Comparison of ENCODE assay signal across 15 cellular contexts in the genomic region with DNA sequence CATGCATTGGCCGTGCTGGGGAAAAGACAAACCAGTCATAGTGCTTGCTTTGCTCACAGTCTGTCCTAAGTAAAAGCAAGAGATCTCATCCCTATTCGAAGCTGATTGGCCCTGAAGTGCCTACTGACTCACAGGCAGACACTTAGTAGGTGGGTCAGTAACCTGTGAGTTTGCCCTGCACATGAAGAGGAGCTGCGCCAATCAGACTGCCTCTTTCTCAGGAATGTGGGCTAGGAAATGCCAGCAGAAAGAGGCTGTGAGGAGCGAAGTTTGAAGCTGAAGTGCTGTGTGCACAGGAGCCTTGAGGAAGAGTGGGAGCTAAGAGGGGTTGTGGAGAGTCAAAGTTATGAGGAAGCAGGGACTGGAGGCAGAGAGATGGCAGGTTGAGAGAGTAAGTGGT.
A peak's percentile ranks its signal among the peaks of the same experiment; 100 is the strongest.
DNase-seq lines count a peak whose midpoint lies in the region; ATAC-seq and TF ChIP-seq lines count a peak whose summit lies in the region.
"Had no signal": no experiment of that assay in that cellular context is flagged by ENCODE, and none has a peak within 500 bp of the region (broad histone marks: within the 10 kb centered on the region; RNA-seq: fewer than 3 reads in every experiment).

No MANE protein-coding gene starts in this region.

- dilution Hi-C loops in IMR-90 (cut with HindIII; ENCODE audit: low sequenced_read_pairs, unreplicated experiment): no loop called here

- BruUV-seq in IMR-90 (replicated peaks; lab: Mats Ljungman, UMichigan): no TSS peak

- H4K5ac ChIP-seq in IMR-90 (ENCODE audit: low read depth, low read length): no peak overlapping the region

- H3K4me2 ChIP-seq in IMR-90 (ENCODE audit: low read depth, low read length): no peak overlapping the region
- H3K4me2 ChIP-seq: BLaER1 had no signal

- POLR2A ChIA-PET in IMR-90 (lab: Charles Lee; ENCODE audit: unreplicated experiment): no interaction called here

- no peak overlapping the region for H2AFZ ChIP-seq in IMR-90 (replicated peaks; ENCODE audit: low read length, poor library complexity)
- H2AFZ ChIP-seq: GM23248 had no signal

- no peak for TF ChIP-seq RAD21 in IMR-90 (IDR thresholded peaks at IDR 0.05; ENCODE audit: low read length)

- H4K91ac ChIP-seq in IMR-90 (ENCODE audit: insufficient read depth, low read depth, low read length): no peak overlapping the region

- no peak overlapping the region for H2BK120ac ChIP-seq in IMR-90 (ENCODE audit: low read depth, low read length)

- no peak overlapping the region for H3K9ac ChIP-seq in IMR-90 (ENCODE audit: low read depth, low read length)
- H3K9ac ChIP-seq: BLaER1, GM23248 had no signal

- TF ChIP-seq CTCF in IMR-90 (conservative IDR thresholded peaks at IDR 0.05; ENCODE audit: low read depth, low read length): no peak
- no peak for TF ChIP-seq CTCF in epithelial cell of esophagus (IDR thresholded peaks at IDR 0.05; ENCODE audit: insufficient read depth, low read depth, low read length, missing control alignments)
- no peak for TF ChIP-seq CTCF in lung (IDR thresholded peaks at IDR 0.05; ENCODE audit: control extremely low read depth, extremely low read depth)
- TF ChIP-seq CTCF in upper lobe of right lung (IDR thresholded peaks at IDR 0.05): no peak

- CTCF ChIA-PET in IMR-90 (lab: Yijun Ruan, JAX): no interaction called here

- H3K36me3 ChIP-seq in IMR-90 (ENCODE audit: control insufficient read depth, insufficient read depth, low read length) (no peaks in the 10 kb centered on the region), lung (ENCODE audit: control insufficient read depth in 2 of 2, insufficient read depth in 2 of 2, low read length in 2 of 2) (no peaks in the 10 kb centered on the region), upper lobe of right lung (no peaks in the 10 kb centered on the region)
- H3K36me3 ChIP-seq: BLaER1 had no signal

- H2BK20ac ChIP-seq in IMR-90 (ENCODE audit: low read depth, low read length): no peak overlapping the region

- intact Hi-C loops in IMR-90 (cut with micrococcal nuclease) (no loop called here), upper lobe of right lung (cut with DNase I) (no loop called here)

- no peaks in the 10 kb centered on the region for H3K79me1 ChIP-seq in IMR-90 (ENCODE audit: low read depth in 1 of 2, low read length in 2 of 2)

- no peak overlapping the region for H3K14ac ChIP-seq in IMR-90 (replicated peaks; ENCODE audit: low read depth, low read length)

- H3K56ac ChIP-seq in IMR-90 (ENCODE audit: extremely low read depth, insufficient read depth, low read length): no peak overlapping the region

- WGBS in IMR-90 (ENCODE audit: extremely low coverage in 2 of 2, insufficient read length in 1 of 2), 2 experiments: 52% methylated on average over 2 of the region's 4 CpGs; no CpG with 5 or more reads in 1 of the 2 experiments
- 57 to 74% methylated on average over 4 of the region's 4 CpGs for WGBS in lung, 2 donors

- peak overlapping the region; percentile 21 for H2AK9ac ChIP-seq in IMR-90 (replicated peaks; ENCODE audit: low read depth, low read length, poor library complexity)

- no peak overlapping the region for H2BK5ac ChIP-seq in IMR-90 (ENCODE audit: low read depth, low read length, poor library complexity, severe bottlenecking)

- H3K23ac ChIP-seq in IMR-90 (ENCODE audit: low read depth, low read length): no peak overlapping the region

- no peaks in the 10 kb centered on the region for H4K20me1 ChIP-seq in IMR-90 (ENCODE audit: insufficient read depth, low read length)
- H4K20me1 ChIP-seq: BLaER1 had no signal

- H3K27ac ChIP-seq in IMR-90 (ENCODE audit: insufficient read depth, low read length) (no peak overlapping the region), lung (ENCODE audit: low read depth in 1 of 2, low read length in 1 of 2) (no peak overlapping the region), upper lobe of right lung (no peak overlapping the region)
- H3K27ac ChIP-seq: BLaER1, GM23248 had no signal

- TF ChIP-seq POLR2A in IMR-90 (IDR thresholded peaks at IDR 0.05; ENCODE audit: low read depth, low read length): no peak

- no peak overlapping the region for H2BK15ac ChIP-seq in IMR-90 (ENCODE audit: low read depth, low read length)

- no peak for ATAC-seq in IMR-90 (ENCODE audit: low read depth)
- ATAC-seq in lung (ENCODE audit: insufficient read depth, low FRiP score): peak; percentile 74
- ATAC-seq in upper lobe of right lung: peak; percentile 95
- ATAC-seq in HG02870 (IDR thresholded peaks at IDR 0.05; ENCODE audit: unreplicated experiment): no peak

- DNase-seq in IMR-90 (no peak), epithelial cell of esophagus (ENCODE audit: low read depth) (peak; percentile 19), lung (ENCODE audit: low spot score) (peak; percentile 57), upper lobe of right lung (peak; percentile 63), GM03348 (ENCODE audit: low spot score) (no peak)
- DNase-seq in activated CD4-positive, alpha-beta T cell treated with anti-CD3 and anti-CD28 coated beads for 48 hours: no peak
- DNase-seq: 8988T; AML-193; CD4-positive, CD25-positive, alpha-beta regulatory T cell; DMS53; GF-D8; GM23248; H9 had no signal

- H3K4me1 ChIP-seq in IMR-90 (ENCODE audit: control insufficient read depth, insufficient read depth, low read length) (no peaks in the 10 kb centered on the region), lung (ENCODE audit: control insufficient read depth in 2 of 2, insufficient read depth in 2 of 2, low read length in 2 of 2) (no peaks in the 10 kb centered on the region), upper lobe of right lung (no peaks in the 10 kb centered on the region)
- H3K4me1 ChIP-seq: BLaER1 had no signal

- no peak overlapping the region for H3K4ac ChIP-seq in IMR-90 (ENCODE audit: low read depth, low read length)

- H3K9me3 ChIP-seq in IMR-90 (ENCODE audit: control insufficient read depth, insufficient read depth, low read length) (no peaks in the 10 kb centered on the region), lung (ENCODE audit: control insufficient read depth in 2 of 2, insufficient read depth in 1 of 2, low read length in 1 of 2) (no peaks in the 10 kb centered on the region), upper lobe of right lung (no peaks in the 10 kb centered on the region)
- H3K9me3 ChIP-seq: BLaER1 had no signal

- H3K9me1 ChIP-seq in IMR-90 (ENCODE audit: insufficient read depth, low read length): no peaks in the 10 kb centered on the region

- H3K4me3 ChIP-seq in IMR-90 (ENCODE audit: insufficient read depth, low read depth, low read length) (no peak overlapping the region), epithelial cell of esophagus (ENCODE audit: low read length) (no peak overlapping the region), lung (no peak overlapping the region), upper lobe of right lung (no peak overlapping the region)
- H3K4me3 ChIP-seq: BLaER1, GM23248 had no signal

- in situ Hi-C loops in IMR-90 (cut with MboI; ENCODE audit: low sequenced_read_pairs): no loop called here

- H2AK5ac ChIP-seq in IMR-90 (ENCODE audit: low read depth, low read length): no peak overlapping the region

- no peak overlapping the region for H4K8ac ChIP-seq in IMR-90 (ENCODE audit: low read depth in 2 of 2, low read length in 2 of 2)

- H3K27me3 ChIP-seq in IMR-90 (ENCODE audit: control insufficient read depth, insufficient read depth, low read length): no peaks in the 10 kb centered on the region; the same call in 1 of the 2 replicates
- H3K27me3 ChIP-seq in lung (ENCODE audit: control insufficient read depth, insufficient read depth): no peaks in the 10 kb centered on the region
- H3K27me3 ChIP-seq in upper lobe of right lung: no peaks in the 10 kb centered on the region
- H3K27me3 ChIP-seq: BLaER1 had no signal

- H3K18ac ChIP-seq in IMR-90 (ENCODE audit: low read depth, low read length): no peak overlapping the region

TF ChIP-seq in IMR-90, 13 proteins besides CTCF, POLR2A, EP300 and RAD21:
- TF ChIP-seq SMC3 (IDR thresholded peaks at IDR 0.05; ENCODE audit: low read depth, low read length): no peak
- TF ChIP-seq CEBPB (IDR thresholded peaks at IDR 0.05; ENCODE audit: low read depth, low read length): no peak
- no peak for TF ChIP-seq FOS (IDR thresholded peaks at IDR 0.05; ENCODE audit: low read depth, low read length)
- no peak for TF ChIP-seq MAZ (IDR thresholded peaks at IDR 0.05; ENCODE audit: borderline replicate concordance, low read depth, low read length)
- no peak for TF ChIP-seq RFX5 (IDR thresholded peaks at IDR 0.05; ENCODE audit: low read depth, low read length)
- TF ChIP-seq BHLHE40 (IDR thresholded peaks at IDR 0.05; ENCODE audit: low read depth, low read length): no peak
- TF ChIP-seq NFE2L2 (IDR thresholded peaks at IDR 0.05; ENCODE audit: low read depth, low read length): no peak
- TF ChIP-seq, protein P1, sequence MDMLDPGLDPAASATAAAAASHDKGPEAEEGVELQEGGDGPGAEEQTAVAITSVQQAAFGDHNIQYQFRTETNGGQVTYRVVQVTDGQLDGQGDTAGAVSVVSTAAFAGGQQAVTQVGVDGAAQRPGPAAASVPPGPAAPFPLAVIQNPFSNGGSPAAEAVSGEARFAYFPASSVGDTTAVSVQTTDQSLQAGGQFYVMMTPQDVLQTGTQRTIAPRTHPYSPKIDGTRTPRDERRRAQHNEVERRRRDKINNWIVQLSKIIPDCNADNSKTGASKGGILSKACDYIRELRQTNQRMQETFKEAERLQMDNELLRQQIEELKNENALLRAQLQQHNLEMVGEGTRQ (IDR thresholded peaks at IDR 0.05; ENCODE audit: low read depth, low read length): no peak

Comparison
In these comparisons a context has a peak if more than half of its experiments do, and no peak if none do; other contexts are left out.
1. ATAC-seq: peak in lung (single experiment) and upper lobe of right lung (single experiment); none in IMR-90 (single experiment) and HG02870 (single experiment).
2. DNase-seq: peak in epithelial cell of esophagus (single experiment), lung (single experiment) and upper lobe of right lung (single experiment); none in IMR-90 (single experiment), GM03348 (single experiment) and activated CD4-positive, alpha-beta T cell treated with anti-CD3 and anti-CD28 coated beads for 48 hours (single experiment).